24 cellular contexts compared by ENCODE assay signal in the genomic region with DNA sequence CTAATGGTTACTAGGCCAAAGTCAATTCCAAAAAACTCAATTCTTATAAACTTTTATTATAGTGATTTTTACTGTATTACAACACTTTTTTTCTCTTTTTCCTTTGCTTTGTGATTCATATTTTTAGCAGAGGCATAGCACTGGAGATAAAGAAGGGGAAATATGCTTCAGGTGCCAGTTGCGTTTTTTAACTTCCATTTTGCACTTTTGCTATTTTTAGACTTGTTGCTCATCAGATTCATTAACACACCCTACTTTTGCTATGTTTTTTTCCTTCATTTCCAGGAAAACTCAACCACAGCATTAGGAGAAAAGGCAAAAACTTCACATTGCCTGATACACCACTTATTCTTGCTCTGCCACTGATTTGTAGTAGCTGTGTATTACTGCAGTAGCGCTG.
"Had no signal": no experiment of that assay in that cellular context is flagged by ENCODE, and none has a peak within 500 bp of the region (broad histone marks: within the 10 kb centered on the region; RNA-seq: fewer than 3 reads in every experiment).

No MANE protein-coding gene starts in this region.

- H3K4me3 ChIP-seq: esophagus squamous epithelium, mucosa of descending colon, right atrium auricular region, smooth muscle cell, suprapubic skin, vagina had no signal

- H3K4me1 ChIP-seq: vagina had no signal

- H3K27ac ChIP-seq: esophagus squamous epithelium, neutrophil, parathyroid adenoma, suprapubic skin, vagina had no signal

- H3K36me3 ChIP-seq: esophagus squamous epithelium, neutrophil, right atrium auricular region, suprapubic skin, vagina had no signal

- ATAC-seq: effector memory CD8-positive, alpha-beta T cell; left lobe of liver; mucosa of descending colon; natural killer cell treated with Interleukin-12 subunit alpha and Interleukin-12 subunit beta and Interleukin-15 and Interleukin-18, amount 100 ng/mL, for 72 hours; sciatic nerve; stimulated activated naive CD8-positive, alpha-beta T cell treated with anti-CD3 and anti-CD28 coated beads, Interleukin-15, amount 100 ng/mL, for 72 hours had no signal

- H3K9me3 ChIP-seq: esophagus squamous epithelium, mucosa of descending colon, neutrophil, right atrium auricular region, suprapubic skin, vagina had no signal

- DNase-seq: cortex of kidney; effector memory CD8-positive, alpha-beta T cell; erythroblast; esophagus squamous epithelium; foreskin melanocyte; mesenchymal stem cell; mucosa of descending colon; naive B cell; stimulated activated CD4-positive, alpha-beta T cell treated with anti-CD3 and anti-CD28 coated beads, Interleukin-12 subunit alpha, Interleukin-12 subunit beta, amount 100 ng/mL, for 4 hours; stimulated activated CD4-positive, alpha-beta T cell treated with anti-CD3 and anti-CD28 coated beads, Interleukin-1b, Interleukin-23, amount 100 ng/mL, for 48 hours; stimulated activated CD4-positive, alpha-beta T cell treated with anti-CD3 and anti-CD28 coated beads, Interleukin-4, amount 100 ng/mL, for 1 hour; stimulated activated CD8-positive, alpha-beta memory T cell treated with anti-CD3 and anti-CD28 coated beads, Interleukin-4, amount 100 ng/mL, for 48 hours; stimulated activated naive CD4-positive, alpha-beta T cell; stimulated activated naive CD8-positive, alpha-beta T cell treated with anti-CD3 and anti-CD28 coated beads, Interleukin-15, amount 100 ng/mL, for 72 hours; trophoblast cell had no signal

- H3K27me3 ChIP-seq: esophagus squamous epithelium, neutrophil, right atrium auricular region, suprapubic skin, vagina had no signal
